ENCODE assay signal across 8 cellular contexts in genomic region chr3:50364573-50365079, GRCh38. TPM values are rescaled to one million over a fixed set of nuclear protein-coding genes. Genes with fewer than 3 reads are reported as not detected.
DNase-seq lines count a peak whose midpoint lies in the region; ATAC-seq and TF ChIP-seq lines count a peak whose summit lies in the region.

No MANE protein-coding gene starts in this region.

- intact Hi-C loops in psoas muscle (cut with DNase I): loop anchor here in 1 of 2 donors (5.0 kb wide), 1 partner anchor 173 kb away; no protein-coding TSS in a partner anchor

- ATAC-seq in GM18511 (IDR thresholded peaks at IDR 0.05; ENCODE audit: unreplicated experiment) (peak; percentile 12), psoas muscle (peak; percentile 14 to 51 (median 34)), GM18867 (IDR thresholded peaks at IDR 0.05; ENCODE audit: unreplicated experiment) (no peak), GM19351 (IDR thresholded peaks at IDR 0.05; ENCODE audit: unreplicated experiment) (no peak)

- whole genome bisulfite sequencing in psoas muscle, 3 donors: 28 to 39% (median 32%) methylated on average over 45 to 48 of the region's 48 CpGs

- H3K27ac ChIP-seq in psoas muscle: no peak overlapping the region

- peaks cover 18% of the 10 kb centered on the region for H3K4me1 ChIP-seq in NT2/D1 (ENCODE audit: insufficient read depth, insufficient read length)
- no peaks in the 10 kb centered on the region for H3K4me1 ChIP-seq in psoas muscle

- H3K9ac ChIP-seq in NT2/D1 (ENCODE audit: insufficient read length, low read depth): peak overlapping the region; percentile 84

- no peak for TF ChIP-seq CTCF in fibroblast of the aortic adventitia (IDR thresholded peaks at IDR 0.05; ENCODE audit: insufficient read depth, low read length)
- no peak for TF ChIP-seq CTCF in psoas muscle (IDR thresholded peaks at IDR 0.05)

- H3K9me3 ChIP-seq in NT2/D1 (ENCODE audit: insufficient read depth, low read length) (no peaks in the 10 kb centered on the region), psoas muscle (no peaks in the 10 kb centered on the region)

- peak overlapping the region; percentile 59 for H3K4me3 ChIP-seq in NT2/D1 (ENCODE audit: insufficient read length, low read depth)
- H3K4me3 ChIP-seq in fibroblast of the aortic adventitia (ENCODE audit: low read depth, low read length): peak overlapping the region; percentile 63
- H3K4me3 ChIP-seq in psoas muscle: peak overlapping the region; percentile 57

- H3K27me3 ChIP-seq in NT2/D1 (ENCODE audit: insufficient read depth, insufficient read length) (peaks cover 21% of the 10 kb centered on the region), psoas muscle (ENCODE audit: insufficient read depth in 3 of 3, low read length in 2 of 3) (no peaks in the 10 kb centered on the region)

- H3K36me3 ChIP-seq in NT2/D1 (ENCODE audit: insufficient read depth, insufficient read length, low read length) (no peaks in the 10 kb centered on the region), psoas muscle (ENCODE audit: insufficient read depth in 1 of 2, low read depth in 1 of 2) (no peaks in the 10 kb centered on the region)

- DNase-seq in NT2/D1 (ENCODE audit: low read depth, low spot score) (no peak), fibroblast of the aortic adventitia (ENCODE audit: low read depth) (no peak), psoas muscle (peak in 1 of 2 donors; percentile 63), NCI-H187 (lab: John Stamatoyannopoulos, UW) (no peak)
- no peak for DNase-seq in stimulated activated CD4-positive, alpha-beta T cell treated with anti-CD3 and anti-CD28 coated beads, Interleukin-4, amount 100 ng/mL, for 1 hour

RNA-seq across cellular contexts. Expression of gene TMEM115, which starts 5.3 kb away (rescaled TPM):
- 47.9 and 48.9 TPM in 2 replicates for total RNA-seq in fibroblast of the aortic adventitia (ENCODE audit: low replicate concordance)
- 10 to 100 TPM; 20.4 to 29.1 (median 23.2) TPM for total RNA-seq in psoas muscle
- polyA plus RNA-seq in psoas muscle: 10 to 100 TPM; 29.7 to 49.6 (median 42.7) TPM

RNA-seq across cellular contexts. Expression of gene CYB561D2, which starts 14.0 kb away (rescaled TPM):
- 12.2 and 15.8 TPM in 2 replicates for total RNA-seq in fibroblast of the aortic adventitia (ENCODE audit: low replicate concordance)
- 1 to 10 TPM; 5.7 to 9.2 (median 7.0) TPM for total RNA-seq in psoas muscle
- polyA plus RNA-seq in psoas muscle: 10 to 100 TPM; 14.7 to 34.8 (median 17.5) TPM

RNA-seq across cellular contexts. Expression of gene NPRL2, which starts 14.1 kb away (rescaled TPM):
- total RNA-seq in fibroblast of the aortic adventitia (ENCODE audit: low replicate concordance) (9.4 and 19.7 TPM in 2 replicates), psoas muscle (10 to 100 TPM; 16.1 to 29.5 (median 19.6) TPM)
- polyA plus RNA-seq in psoas muscle: 10 to 100 TPM; 21.5 to 36.6 (median 21.7) TPM

RNA-seq across cellular contexts. Expression of gene ZMYND10, which starts 19.1 kb away (rescaled TPM):
- total RNA-seq in fibroblast of the aortic adventitia (ENCODE audit: low replicate concordance): 0.81 and 0.82 TPM in 2 replicates
- total RNA-seq in psoas muscle: under 1 TPM; 0.24 to 0.99 (median 0.57) TPM
- polyA plus RNA-seq in psoas muscle: under 1 TPM; 0.23 to 0.99 (median 0.51) TPM

RNA-seq across cellular contexts. Expression of gene RASSF1, which starts 24.0 kb away (rescaled TPM):
- 20.4 and 45.7 TPM in 2 replicates for total RNA-seq in fibroblast of the aortic adventitia (ENCODE audit: low replicate concordance)
- total RNA-seq in psoas muscle: 10 to 100 TPM; 10.1 to 24.2 (median 14.9) TPM
- 10 to 100 TPM; 33.3 to 84.5 (median 37.9) TPM for polyA plus RNA-seq in psoas muscle

Comparison
In these comparisons a context has a peak if more than half of its experiments do, and no peak if none do; other contexts are left out.
1. ATAC-seq: peak in GM18511 (single experiment) and psoas muscle (4 of 4); none in GM18867 (single experiment) and GM19351 (single experiment).
2. Peak in every context shown above with its lines, with median percentiles within 50 percentile points of each other: H3K4me3 ChIP-seq.